In the genomic region with DNA sequence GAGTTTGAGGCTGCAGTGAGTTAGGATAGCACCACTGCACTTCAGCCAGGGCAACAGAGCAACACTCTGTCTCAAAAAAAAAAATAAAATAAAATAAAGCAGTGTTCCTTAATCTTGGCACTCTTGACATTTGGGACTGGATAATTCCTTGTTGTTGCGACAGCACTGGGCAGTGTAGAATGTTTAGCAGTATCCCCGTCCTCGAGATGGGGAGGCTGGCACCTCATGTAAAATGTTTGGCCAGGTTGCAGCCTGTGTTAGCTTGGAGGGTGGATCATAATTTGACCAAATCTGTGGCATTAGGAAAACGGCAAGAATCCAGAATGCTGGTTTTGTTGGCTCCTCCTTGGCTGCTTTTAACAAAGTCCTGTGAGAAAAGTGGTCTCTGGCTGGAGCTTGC, we compare ENCODE assay signal across 24 cellular contexts.
"Had no signal": no experiment of that assay in that cellular context is flagged by ENCODE, and none has a peak within 500 bp of the region (broad histone marks: within the 10 kb centered on the region; RNA-seq: fewer than 3 reads in every experiment).

No MANE protein-coding gene starts in this region.

- H3K27me3 ChIP-seq: colonic mucosa, dorsolateral prefrontal cortex, esophagus squamous epithelium, foreskin keratinocyte, gastrocnemius medialis, gastroesophageal sphincter, heart left ventricle, heart right ventricle had no signal

- H3K27ac ChIP-seq: colonic mucosa, coronary artery, dorsolateral prefrontal cortex, epithelial cell of prostate, esophagus muscularis mucosa, esophagus squamous epithelium, foreskin keratinocyte, gastrocnemius medialis, gastroesophageal sphincter, heart left ventricle, heart right ventricle had no signal

- H3K36me3 ChIP-seq: colonic mucosa, esophagus muscularis mucosa, esophagus squamous epithelium, gastrocnemius medialis, gastroesophageal sphincter, heart left ventricle, heart right ventricle had no signal

- H3K4me3 ChIP-seq: colonic mucosa, coronary artery, dorsolateral prefrontal cortex, esophagus muscularis mucosa, esophagus squamous epithelium, gastrocnemius medialis, gastroesophageal sphincter, heart left ventricle, heart right ventricle had no signal

- H3K4me1 ChIP-seq: colonic mucosa, esophagus muscularis mucosa, esophagus squamous epithelium, foreskin keratinocyte, gastrocnemius medialis, gastroesophageal sphincter, heart left ventricle had no signal

- H3K9me3 ChIP-seq: colonic mucosa, esophagus muscularis mucosa, esophagus squamous epithelium, gastrocnemius medialis, gastroesophageal sphincter, heart left ventricle, heart right ventricle had no signal

- ATAC-seq: effector memory CD8-positive, alpha-beta T cell; esophagus mucosa; foreskin keratinocyte; gastrocnemius medialis; gastroesophageal sphincter had no signal

- DNase-seq: colonic mucosa; cortex of kidney; dermis blood vessel endothelial cell; dorsolateral prefrontal cortex; effector CD4-positive, alpha-beta T cell; effector CD8-positive, alpha-beta T cell; effector memory CD4-positive, alpha-beta T cell; effector memory CD8-positive, alpha-beta T cell; endodermal cell; erythroblast; esophagus squamous epithelium; foreskin fibroblast; foreskin keratinocyte; foreskin melanocyte; gastrocnemius medialis; glutamatergic neuron; head of caudate nucleus; heart left ventricle; heart right ventricle had no signal
